ENCODE assay signal across 20 cellular contexts in genomic region chr14:20264366-20264765, GRCh38. TPM values are rescaled to one million over a fixed set of nuclear protein-coding genes. Genes with fewer than 3 reads are reported as not detected.
"Had no signal": no experiment of that assay in that cellular context is flagged by ENCODE, and none has a peak within 500 bp of the region (broad histone marks: within the 10 kb centered on the region; RNA-seq: fewer than 3 reads in every experiment).

No MANE protein-coding gene starts in this region.

RNA-seq across cellular contexts. Expression of gene OR11H4, which starts 25.3 kb away (rescaled TPM):
- total RNA-seq: kidney; left ventricle myocardium inferior; lower leg skin; lung; mesenteric fat pad; mucosa of descending colon; myocyte; naive thymus-derived CD4-positive, alpha-beta T cell; natural killer cell treated with Interleukin-12 subunit alpha and Interleukin-12 subunit beta and Interleukin-15 and Interleukin-18, amount 100 ng/mL, for 72 hours; omental fat pad; ovary; progenitor cell of endocrine pancreas; pulmonary artery endothelial cell; right cardiac atrium; sciatic nerve; spleen; subcutaneous adipose tissue; suprapubic skin; thoracic aorta; upper lobe of right lung had no signal

RNA-seq across cellular contexts. Expression of gene OR11H7, which starts 35.6 kb away (rescaled TPM):
- total RNA-seq: kidney; left ventricle myocardium inferior; lower leg skin; lung; mesenteric fat pad; mucosa of descending colon; myocyte; naive thymus-derived CD4-positive, alpha-beta T cell; natural killer cell treated with Interleukin-12 subunit alpha and Interleukin-12 subunit beta and Interleukin-15 and Interleukin-18, amount 100 ng/mL, for 72 hours; omental fat pad; ovary; progenitor cell of endocrine pancreas; pulmonary artery endothelial cell; right cardiac atrium; sciatic nerve; spleen; subcutaneous adipose tissue; suprapubic skin; thoracic aorta; upper lobe of right lung had no signal

RNA-seq across cellular contexts. Expression of gene OR11H6, which starts 40.9 kb away (rescaled TPM):
- total RNA-seq: kidney; left ventricle myocardium inferior; lower leg skin; lung; mesenteric fat pad; mucosa of descending colon; myocyte; naive thymus-derived CD4-positive, alpha-beta T cell; natural killer cell treated with Interleukin-12 subunit alpha and Interleukin-12 subunit beta and Interleukin-15 and Interleukin-18, amount 100 ng/mL, for 72 hours; omental fat pad; ovary; progenitor cell of endocrine pancreas; pulmonary artery endothelial cell; right cardiac atrium; sciatic nerve; spleen; subcutaneous adipose tissue; suprapubic skin; thoracic aorta; upper lobe of right lung had no signal
